Comparison of ENCODE assay signal across 16 cellular contexts in the genomic region with DNA sequence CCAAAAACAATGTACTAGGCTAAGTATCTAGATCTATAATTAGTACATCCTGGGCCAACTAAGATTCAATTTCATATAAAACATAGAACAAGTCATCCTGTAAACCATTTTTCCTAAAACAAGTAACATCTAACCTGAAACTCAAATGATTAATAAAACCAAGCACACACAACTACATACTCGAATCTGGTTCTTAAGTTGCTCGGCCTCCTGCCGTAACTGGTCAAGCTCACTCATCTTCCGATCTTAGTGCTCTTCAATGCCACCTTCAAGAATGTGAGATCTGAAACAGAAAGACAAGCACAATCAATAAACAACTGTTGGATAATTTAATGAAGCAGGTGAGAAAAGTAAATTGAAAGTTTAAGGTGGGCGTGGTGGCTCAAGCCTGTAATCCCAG. TPM values are rescaled to one million over a fixed set of nuclear protein-coding genes. Genes with fewer than 3 reads are reported as not detected.
DNase-seq lines count a peak whose midpoint lies in the region; ATAC-seq and TF ChIP-seq lines count a peak whose summit lies in the region.
"Had no signal": no experiment of that assay in that cellular context is flagged by ENCODE, and none has a peak within 500 bp of the region (broad histone marks: within the 10 kb centered on the region; RNA-seq: fewer than 3 reads in every experiment).

No MANE protein-coding gene starts in this region.

- no peaks in the 10 kb centered on the region for H3K9me3 Mint-ChIP-seq in stimulated activated naive CD8-positive, alpha-beta T cell treated with anti-CD3 and anti-CD28 coated beads, Interleukin-15, Interleukin-2, amounts not matched to agents 100 ng/mL and 50 ng/mL, for 24 hours
- no peaks in the 10 kb centered on the region for H3K9me3 Mint-ChIP-seq in activated CD4-positive, alpha-beta memory T cell treated with anti-CD3 and anti-CD28 coated beads for 36 hours
- H3K9me3 Mint-ChIP-seq in endothelial cell (ENCODE audit: unreplicated experiment): no peaks in the 10 kb centered on the region
- H3K9me3 Mint-ChIP-seq: dendritic cell treated with granulocyte-macrophage colony-stimulating factor and Interleukin-4, amounts not matched to agents 40 ng/mL and 50 ng/mL, for 4 days; IgD-negative memory B cell had no signal

- DNase-seq in stimulated activated naive CD8-positive, alpha-beta T cell treated with anti-CD3 and anti-CD28 coated beads, Interleukin-15, Interleukin-2, amounts not matched to agents 100 U/mL and 50 U/mL, for 24 hours: no peak
- DNase-seq in activated CD4-positive, alpha-beta memory T cell treated with anti-CD3 and anti-CD28 coated beads for 36 hours: peak; percentile 31
- DNase-seq in endothelial cell (ENCODE audit: low spot score): no peak
- no peak for DNase-seq in SKM-1 (lab: John Stamatoyannopoulos, UW; ENCODE audit: unreplicated experiment)
- DNase-seq in RWPE1 (ENCODE audit: low spot score): no peak
- DNase-seq in effector memory CD4-positive, alpha-beta T cell: no peak
- DNase-seq: activated gamma-delta T cell, Caco-2, erythroblast, left colon, occipital lobe had no signal

- no peak overlapping the region for H3K4me3 ChIP-seq in effector memory CD4-positive, alpha-beta T cell (ENCODE audit: insufficient read depth, low read depth, low read length, poor library complexity, severe bottlenecking)
- H3K4me3 ChIP-seq: HAP-1 had no signal

- H3K36me3 ChIP-seq in effector memory CD4-positive, alpha-beta T cell (ENCODE audit: control insufficient read depth, insufficient read depth, low read length): peaks cover 20% of the 10 kb centered on the region

- no peak for TF ChIP-seq CTCF in endothelial cell (IDR thresholded peaks at IDR 0.05; ENCODE audit: unreplicated experiment)
- TF ChIP-seq CTCF in RWPE1 (conservative IDR thresholded peaks at IDR 0.05; ENCODE audit: low read depth): no peak

- peaks cover 41% of the 10 kb centered on the region for H3K36me3 Mint-ChIP-seq in stimulated activated naive CD8-positive, alpha-beta T cell treated with anti-CD3 and anti-CD28 coated beads, Interleukin-15, Interleukin-2, amounts not matched to agents 100 ng/mL and 50 ng/mL, for 24 hours (ENCODE audit: low read depth)
- peaks cover 22% of the 10 kb centered on the region for H3K36me3 Mint-ChIP-seq in activated CD4-positive, alpha-beta memory T cell treated with anti-CD3 and anti-CD28 coated beads for 36 hours
- H3K36me3 Mint-ChIP-seq in endothelial cell (ENCODE audit: low read depth, unreplicated experiment): peaks cover 21% of the 10 kb centered on the region

- no peaks in the 10 kb centered on the region for H3K27me3 ChIP-seq in effector memory CD4-positive, alpha-beta T cell (replicated peaks; ENCODE audit: control insufficient read depth, insufficient read depth, low read length, poor library complexity, severe bottlenecking)

- CTCF ChIA-PET in activated CD4-positive, alpha-beta memory T cell treated with anti-CD3 and anti-CD28 coated beads for 36 hours (lab: Charles Lee): interaction anchor here (1.0 kb wide), 1 partner anchor 84 kb away, joined by 3 read pairs; no protein-coding TSS in a partner anchor
- CTCF ChIA-PET in RWPE1 (lab: Yijun Ruan, JAX): no interaction called here

- no peaks in the 10 kb centered on the region for H3K9me3 ChIP-seq in effector memory CD4-positive, alpha-beta T cell (ENCODE audit: control insufficient read depth, low read length)
- H3K9me3 ChIP-seq: Caco-2, HAP-1 had no signal

- peak overlapping the region; percentile 21 for H3K27ac Mint-ChIP-seq in stimulated activated naive CD8-positive, alpha-beta T cell treated with anti-CD3 and anti-CD28 coated beads, Interleukin-15, Interleukin-2, amounts not matched to agents 100 ng/mL and 50 ng/mL, for 24 hours
- peak overlapping the region; percentile 92 for H3K27ac Mint-ChIP-seq in activated CD4-positive, alpha-beta memory T cell treated with anti-CD3 and anti-CD28 coated beads for 36 hours
- H3K27ac Mint-ChIP-seq in endothelial cell (ENCODE audit: unreplicated experiment): no peak overlapping the region
- H3K27ac Mint-ChIP-seq: dendritic cell treated with granulocyte-macrophage colony-stimulating factor and Interleukin-4, amounts not matched to agents 40 ng/mL and 50 ng/mL, for 4 days had no signal

- no peaks in the 10 kb centered on the region for H3K4me1 ChIP-seq in effector memory CD4-positive, alpha-beta T cell (ENCODE audit: control insufficient read depth, insufficient read depth, low read length, poor library complexity, severe bottlenecking)
- H3K4me1 ChIP-seq: Caco-2 had no signal

- intact Hi-C loops in activated CD4-positive, alpha-beta memory T cell treated with anti-CD3 and anti-CD28 coated beads for 36 hours (cut with micrococcal nuclease): no loop called here

- peaks cover 44% of the 10 kb centered on the region for H3K4me1 Mint-ChIP-seq in stimulated activated naive CD8-positive, alpha-beta T cell treated with anti-CD3 and anti-CD28 coated beads, Interleukin-15, Interleukin-2, amounts not matched to agents 100 ng/mL and 50 ng/mL, for 24 hours (ENCODE audit: low read depth)
- peaks cover 60% of the 10 kb centered on the region for H3K4me1 Mint-ChIP-seq in activated CD4-positive, alpha-beta memory T cell treated with anti-CD3 and anti-CD28 coated beads for 36 hours (ENCODE audit: low read depth)
- peaks cover 3% of the 10 kb centered on the region for H3K4me1 Mint-ChIP-seq in endothelial cell (ENCODE audit: unreplicated experiment)

- H3K27ac ChIP-seq in RWPE1: no peak overlapping the region
- no peak overlapping the region for H3K27ac ChIP-seq in effector memory CD4-positive, alpha-beta T cell (ENCODE audit: insufficient read depth, low read length, poor library complexity, severe bottlenecking)

- H3K4me3 Mint-ChIP-seq in stimulated activated naive CD8-positive, alpha-beta T cell treated with anti-CD3 and anti-CD28 coated beads, Interleukin-15, Interleukin-2, amounts not matched to agents 100 ng/mL and 50 ng/mL, for 24 hours: no peak overlapping the region
- H3K4me3 Mint-ChIP-seq in activated CD4-positive, alpha-beta memory T cell treated with anti-CD3 and anti-CD28 coated beads for 36 hours: no peak overlapping the region
- peak overlapping the region; percentile 6 for H3K4me3 Mint-ChIP-seq in endothelial cell (ENCODE audit: unreplicated experiment)
- H3K4me3 Mint-ChIP-seq: dendritic cell treated with granulocyte-macrophage colony-stimulating factor and Interleukin-4, amounts not matched to agents 40 ng/mL and 50 ng/mL, for 4 days; IgD-negative memory B cell had no signal

- POLR2A ChIA-PET in activated CD4-positive, alpha-beta memory T cell treated with anti-CD3 and anti-CD28 coated beads for 36 hours (lab: Charles Lee): no interaction called here
- POLR2A ChIA-PET in RWPE1 (lab: Yijun Ruan, JAX; ENCODE audit: low non-redundant PET): no interaction called here

- no peaks in the 10 kb centered on the region for H3K27me3 Mint-ChIP-seq in stimulated activated naive CD8-positive, alpha-beta T cell treated with anti-CD3 and anti-CD28 coated beads, Interleukin-15, Interleukin-2, amounts not matched to agents 100 ng/mL and 50 ng/mL, for 24 hours
- H3K27me3 Mint-ChIP-seq in activated CD4-positive, alpha-beta memory T cell treated with anti-CD3 and anti-CD28 coated beads for 36 hours: no peaks in the 10 kb centered on the region
- peaks cover 3% of the 10 kb centered on the region for H3K27me3 Mint-ChIP-seq in endothelial cell (ENCODE audit: unreplicated experiment)
- H3K27me3 Mint-ChIP-seq: dendritic cell treated with granulocyte-macrophage colony-stimulating factor and Interleukin-4, amounts not matched to agents 40 ng/mL and 50 ng/mL, for 4 days; IgD-negative memory B cell had no signal

- no peak for ATAC-seq in stimulated activated naive CD8-positive, alpha-beta T cell treated with anti-CD3 and anti-CD28 coated beads, Interleukin-15, Interleukin-2, amounts not matched to agents 100 U/mL and 50 U/mL, for 24 hours
- ATAC-seq in HG03045 (IDR thresholded peaks at IDR 0.05; ENCODE audit: unreplicated experiment): no peak
- ATAC-seq: left colon had no signal

RNA-seq across cellular contexts. Expression of a gene that starts 46.9 kb away (rescaled TPM):
- 10 to 100 TPM; 56.2 to 57.4 TPM for total RNA-seq in activated CD4-positive, alpha-beta memory T cell treated with anti-CD3 and anti-CD28 coated beads for 36 hours
- total RNA-seq in endothelial cell (ENCODE audit: unreplicated experiment): 85.4 TPM
